14 cellular contexts compared by ENCODE assay signal in genomic region chr16:89981414-89981813, GRCh38. TPM values are rescaled to one million over a fixed set of nuclear protein-coding genes. Genes with fewer than 3 reads are reported as not detected.
DNase-seq lines count a peak whose midpoint lies in the region; ATAC-seq and TF ChIP-seq lines count a peak whose summit lies in the region.
"Had no signal": no experiment of that assay in that cellular context is flagged by ENCODE, and none has a peak within 500 bp of the region (broad histone marks: within the 10 kb centered on the region; RNA-seq: fewer than 3 reads in every experiment).

No MANE protein-coding gene starts in this region.

- H3K9me3 ChIP-seq in right lobe of liver (no peaks in the 10 kb centered on the region), HAP-1 (no peaks in the 10 kb centered on the region)
- H3K9me3 ChIP-seq: sigmoid colon, thoracic aorta had no signal

- in situ Hi-C loops in HAP-1 (cut with MboI; ENCODE audit: low sequenced_read_pairs), result no loop called here

- H3K4me1 ChIP-seq in right lobe of liver (no peaks in the 10 kb centered on the region), HAP-1 (no peaks in the 10 kb centered on the region)
- H3K4me1 ChIP-seq: sigmoid colon had no signal

- DNase-seq in islet precursor cell (peak; percentile 51), right lobe of liver (no peak), HAP-1 (ENCODE audit: low spot score in 2 of 2) (no peak)
- DNase-seq: activated naive CD4-positive, alpha-beta T cell; COR-L47; HFFc6; hippocampal formation; nephron progenitor cell; sigmoid colon had no signal

- H3K36me3 ChIP-seq in right lobe of liver, result peaks cover 0 to 71% (median 33%) of the 10 kb centered on the region in 4 donors
- H3K36me3 ChIP-seq in HAP-1 (replicated peaks), result peaks cover 74% of the 10 kb centered on the region

- no peaks in the 10 kb centered on the region for H3K27me3 ChIP-seq in right lobe of liver
- H3K27me3 ChIP-seq in HAP-1 (ENCODE audit: low read depth), result no peaks in the 10 kb centered on the region
- H3K27me3 ChIP-seq: sigmoid colon had no signal

- H3K27ac ChIP-seq in right lobe of liver, result no peak overlapping the region
- H3K27ac ChIP-seq: sigmoid colon, thoracic aorta had no signal

- TF ChIP-seq POLR2A in right lobe of liver (IDR thresholded peaks at IDR 0.05), result no peak

- peak; percentile 69 for ATAC-seq in GM18502 (IDR thresholded peaks at IDR 0.05; ENCODE audit: poor library complexity, unreplicated experiment)
- ATAC-seq in GM19463 (IDR thresholded peaks at IDR 0.05; ENCODE audit: unreplicated experiment), result peak; percentile 91
- peak; percentile 79 for ATAC-seq in HG03565 (IDR thresholded peaks at IDR 0.05; ENCODE audit: unreplicated experiment)
- ATAC-seq in right lobe of liver, result no peak
- no peak for ATAC-seq in GM21367 (IDR thresholded peaks at IDR 0.05; ENCODE audit: unreplicated experiment)

- no peak for TF ChIP-seq CTCF in right lobe of liver (IDR thresholded peaks at IDR 0.05)

- 86% methylated on average over 7 of the region's 8 CpGs for WGBS in right lobe of liver (ENCODE audit: insufficient coverage, low coverage, low lambda C conversion rate, missing lambda C conversion rate)

- H3K4me3 ChIP-seq in right lobe of liver (no peak overlapping the region), HAP-1 (no peak overlapping the region)
- H3K4me3 ChIP-seq: sigmoid colon, thoracic aorta had no signal

- intact Hi-C loops in right lobe of liver (cut with DNase I), result no loop called here

RNA-seq across cellular contexts. Expression of gene DEF8, which starts 32.9 kb away (rescaled TPM):
- total RNA-seq in right lobe of liver, result 10 to 100 TPM; 16.7 to 44.1 (median 20.7) TPM

RNA-seq across cellular contexts. Expression of gene DBNDD1, which starts 37.8 kb away (rescaled TPM):
- total RNA-seq in right lobe of liver, result 10 to 100 TPM in 3 of 6 experiments, 1 to 10 TPM in 3; 2.6 to 17.5 (median 7.6) TPM

RNA-seq across cellular contexts. Expression of gene TUBB3, which starts 58.3 kb away (rescaled TPM):
- under 1 TPM in 4 of 6 experiments, not detected in 2; 0.13 to 0.86 (median 0.36) TPM for total RNA-seq in right lobe of liver

Comparison
In these comparisons a context has a peak if more than half of its experiments do, and no peak if none do; other contexts are left out.
1. ATAC-seq: peak in GM18502 (single experiment), GM19463 (single experiment) and HG03565 (single experiment); none in right lobe of liver (0 of 4) and GM21367 (single experiment).